1 cellular context compared by ENCODE assay signal in genomic region chr1:207103892-207104373, GRCh38.
A peak's percentile ranks its signal among the peaks of the same experiment; 100 is the strongest.
TF ChIP-seq lines count a peak whose summit lies in the region.

Gene C4BPA, plus strand, starts transcription at chr1:207104233. Its CDS starts 8,793 bp downstream, at chr1:207113026.

TF ChIP-seq in HepG2, 621 proteins besides CTCF, POLR2A, EP300 and RAD21 (continued from another document and continues in another):
- TF ChIP-seq ZNF609 (CRISPR knock-in tag; IDR thresholded peaks at IDR 0.05; ENCODE audit: borderline replicate concordance) (no peak), CCDC6 (CRISPR knock-in tag; IDR thresholded peaks at IDR 0.05) (no peak), NFE2L2 (IDR thresholded peaks at IDR 0.05; ENCODE audit: low read length) (no peak), ZNF75D (CRISPR knock-in tag; IDR thresholded peaks at IDR 0.05; ENCODE audit: borderline replicate concordance) (no peak), ZSCAN12 (CRISPR knock-in tag; IDR thresholded peaks at IDR 0.05) (no peak), ZNF33A (CRISPR knock-in tag; IDR thresholded peaks at IDR 0.05; ENCODE audit: borderline replicate concordance) (no peak), PLSCR1 (CRISPR knock-in tag; IDR thresholded peaks at IDR 0.05; ENCODE audit: borderline replicate concordance) (no peak), DRAP1 (CRISPR knock-in tag; IDR thresholded peaks at IDR 0.05) (peak; percentile 62; the same call in 1 of the 2 replicates), ZNF776 (CRISPR knock-in tag; IDR thresholded peaks at IDR 0.05) (no peak), NR3C1 (CRISPR knock-in tag; IDR thresholded peaks at IDR 0.05) (no peak), ZNF143 (CRISPR knock-in tag; IDR thresholded peaks at IDR 0.05) (no peak), ZNF225 (CRISPR knock-in tag; IDR thresholded peaks at IDR 0.05) (no peak), MIER2 (CRISPR knock-in tag; IDR thresholded peaks at IDR 0.05) (no peak), ZNF552 (CRISPR knock-in tag; IDR thresholded peaks at IDR 0.05; ENCODE audit: borderline replicate concordance) (no peak), TFDP2 (CRISPR knock-in tag; IDR thresholded peaks at IDR 0.05) (peak; percentile 31; the same call in 1 of the 2 replicates), RXRB (CRISPR knock-in tag; IDR thresholded peaks at IDR 0.05; ENCODE audit: borderline replicate concordance) (peak; percentile 65), ZNF709 (CRISPR knock-in tag; IDR thresholded peaks at IDR 0.05) (no peak), SNAPC4 (CRISPR knock-in tag; IDR thresholded peaks at IDR 0.05) (peak; percentile 51), ATF2 (CRISPR knock-in tag; IDR thresholded peaks at IDR 0.05) (no peak), CCAR2 (optimal IDR thresholded peaks at IDR 0.05; ENCODE audit: low read depth, low read length) (no peak), ZNF512 (CRISPR knock-in tag; IDR thresholded peaks at IDR 0.05) (no peak), MTA1 (CRISPR knock-in tag; IDR thresholded peaks at IDR 0.05; ENCODE audit: borderline replicate concordance) (no peak), ZBTB7B (CRISPR knock-in tag; IDR thresholded peaks at IDR 0.05) (0 out of 2 replicates have a peak, but pooled peaks have one; percentile 23), U2AF1 (optimal IDR thresholded peaks at IDR 0.05; ENCODE audit: low read depth, low read length) (no peak), AGO2 (optimal IDR thresholded peaks at IDR 0.05; ENCODE audit: low read depth, low read length) (no peak), SIX1 (CRISPR knock-in tag; IDR thresholded peaks at IDR 0.05; ENCODE audit: borderline replicate concordance) (0 out of 2 replicates have a peak, but pooled peaks have one; percentile 50), SALL1 (CRISPR knock-in tag; IDR thresholded peaks at IDR 0.05) (no peak; the same call in 1 of the 2 replicates), ZNF550 (CRISPR knock-in tag; IDR thresholded peaks at IDR 0.05; ENCODE audit: borderline replicate concordance) (no peak), ONECUT2 (CRISPR knock-in tag; IDR thresholded peaks at IDR 0.05) (no peak), FOXC1 (CRISPR knock-in tag; IDR thresholded peaks at IDR 0.05; ENCODE audit: borderline replicate concordance) (no peak), HNF1A (IDR thresholded peaks at IDR 0.05; ENCODE audit: low read depth) (peak; percentile 89), HNF1A (CRISPR knock-in tag; IDR thresholded peaks at IDR 0.05; ENCODE audit: borderline replicate concordance) (peak; percentile 92; the same call in 1 of the 2 replicates), ZFAT (CRISPR knock-in tag; conservative IDR thresholded peaks at IDR 0.05) (no peak), ZNF746 (CRISPR knock-in tag; IDR thresholded peaks at IDR 0.05) (no peak), KDM5A (IDR thresholded peaks at IDR 0.05; ENCODE audit: borderline replicate concordance, low read length) (no peak), REPIN1 (CRISPR knock-in tag; IDR thresholded peaks at IDR 0.05; ENCODE audit: borderline replicate concordance, low read depth) (no peak), SIN3B (IDR thresholded peaks at IDR 0.05; ENCODE audit: low read length) (no peak), KLF11 (CRISPR knock-in tag; IDR thresholded peaks at IDR 0.05) (no peak), AHR (CRISPR knock-in tag; IDR thresholded peaks at IDR 0.05) (no peak), IKZF1 (IDR thresholded peaks at IDR 0.05) (no peak)
